In genomic region chr10:28326516-28327493, GRCh38 we compare ENCODE assay signal across 10 cellular contexts. TPM values are rescaled to one million over a fixed set of nuclear protein-coding genes. Genes with fewer than 3 reads are reported as not detected.
DNase-seq lines count a peak whose midpoint lies in the region; ATAC-seq and FAIRE-seq lines count a peak whose summit lies in the region.
"Had no signal": no experiment of that assay in that cellular context is flagged by ENCODE, and none has a peak within 500 bp of the region (broad histone marks: within the 10 kb centered on the region; RNA-seq: fewer than 3 reads in every experiment).

No MANE protein-coding gene starts in this region.

- FAIRE-seq in urothelium cell line (lab: Jason Lieb, UNC), result peak; percentile 58

- peak overlapping the region; percentile 76 to 84 for H3K27ac ChIP-seq in esophagus (ENCODE audit: low read depth in 2 of 2, low read length in 1 of 2)

- H3K9me3 ChIP-seq in esophagus (ENCODE audit: control insufficient read depth in 2 of 2, insufficient read depth in 1 of 2, low read depth in 1 of 2, low read length in 1 of 2) (no peaks in the 10 kb centered on the region), mucosa of stomach (ENCODE audit: control insufficient read depth, low read length) (no peaks in the 10 kb centered on the region)

- peaks cover 62% of the 10 kb centered on the region for H3K4me1 Mint-ChIP-seq in activated T-cell treated with anti-CD3 and anti-CD28 coated beads, Interleukin-2, amount 50 U/mL, for 72 hours (ENCODE audit: low read depth)

- H3K4me3 ChIP-seq in esophagus (ENCODE audit: low read depth in 1 of 2, low read length in 2 of 2) (no peak overlapping the region), mucosa of stomach (ENCODE audit: low read length) (peak overlapping the region; percentile 28)

- H3K4me1 ChIP-seq in esophagus (ENCODE audit: control insufficient read depth in 2 of 2, insufficient read depth in 2 of 2, low read length in 1 of 2) (peaks cover 0 to 5% of the 10 kb centered on the region in 2 donors), mucosa of stomach (ENCODE audit: control insufficient read depth, insufficient read depth, low read length) (peaks cover 13% of the 10 kb centered on the region)

- ATAC-seq in activated T-cell treated with anti-CD3 and anti-CD28 coated beads, Interleukin-2, amount 50 U/mL, for 72 hours (replicated peaks in 1 of 2), result no peak
- no peak for ATAC-seq in HG03159 (IDR thresholded peaks at IDR 0.05; ENCODE audit: unreplicated experiment)

- H3K27me3 Mint-ChIP-seq in activated T-cell treated with anti-CD3 and anti-CD28 coated beads, Interleukin-2, amount 50 U/mL, for 72 hours (ENCODE audit: low read depth), result no peaks in the 10 kb centered on the region

- H3K27ac Mint-ChIP-seq in activated T-cell treated with anti-CD3 and anti-CD28 coated beads, Interleukin-2, amount 50 U/mL, for 72 hours, result peak overlapping the region; percentile 36

- no peak for DNase-seq in activated T-cell treated with anti-CD3 and anti-CD28 coated beads, Interleukin-2, amount 50 U/mL, for 72 hours
- DNase-seq in activated T-cell treated with anti-CD3 and anti-CD28 coated beads for 4 hours (no peak), urothelium cell line (ENCODE audit: low spot score) (peak; percentile 65), AG20443 (ENCODE audit: low spot score) (no peak), NCI-H1048 (lab: John Stamatoyannopoulos, UW) (no peak)
- DNase-seq: activated CD4-positive, alpha-beta T cell treated with anti-CD3 and anti-CD28 coated beads, Interleukin-2, amount 50 U/mL, for 48 hours; NCI-H1436 had no signal

- H3K36me3 ChIP-seq in esophagus (ENCODE audit: control insufficient read depth in 2 of 2, insufficient read depth in 2 of 2, low read length in 1 of 2) (no peaks in the 10 kb centered on the region), mucosa of stomach (ENCODE audit: control insufficient read depth, insufficient read depth, low read length) (no peaks in the 10 kb centered on the region)

- no peaks in the 10 kb centered on the region for H3K9me3 Mint-ChIP-seq in activated T-cell treated with anti-CD3 and anti-CD28 coated beads, Interleukin-2, amount 50 U/mL, for 72 hours

- H3K27me3 ChIP-seq in esophagus (ENCODE audit: control insufficient read depth in 1 of 2, insufficient read depth in 2 of 2, low read length in 2 of 2) (no peaks in the 10 kb centered on the region), mucosa of stomach (ENCODE audit: control insufficient read depth, insufficient read depth, low read length) (no peaks in the 10 kb centered on the region)

- no peaks in the 10 kb centered on the region for H3K36me3 Mint-ChIP-seq in activated T-cell treated with anti-CD3 and anti-CD28 coated beads, Interleukin-2, amount 50 U/mL, for 72 hours (ENCODE audit: insufficient read depth in 2 of 2)

- H3K9ac ChIP-seq in mucosa of stomach (ENCODE audit: low read length), result no peak overlapping the region

- WGBS in esophagus, 2 donors, result 16 to 20% methylated on average over 10 of the region's 10 CpGs

- peak overlapping the region; percentile 71 to 73 for H3K4me3 Mint-ChIP-seq in activated T-cell treated with anti-CD3 and anti-CD28 coated beads, Interleukin-2, amount 50 U/mL, for 72 hours

RNA-seq across cellular contexts. Expression of gene MPP7, which starts 23.9 kb away (rescaled TPM):
- 10 to 100 TPM; 16.3 to 28.1 TPM for total RNA-seq in activated T-cell treated with anti-CD3 and anti-CD28 coated beads, Interleukin-2, amount 50 U/mL, for 72 hours
- polyA plus RNA-seq in esophagus, result 10 to 100 TPM; 11.1 to 19.7 TPM
